In the genomic region with DNA sequence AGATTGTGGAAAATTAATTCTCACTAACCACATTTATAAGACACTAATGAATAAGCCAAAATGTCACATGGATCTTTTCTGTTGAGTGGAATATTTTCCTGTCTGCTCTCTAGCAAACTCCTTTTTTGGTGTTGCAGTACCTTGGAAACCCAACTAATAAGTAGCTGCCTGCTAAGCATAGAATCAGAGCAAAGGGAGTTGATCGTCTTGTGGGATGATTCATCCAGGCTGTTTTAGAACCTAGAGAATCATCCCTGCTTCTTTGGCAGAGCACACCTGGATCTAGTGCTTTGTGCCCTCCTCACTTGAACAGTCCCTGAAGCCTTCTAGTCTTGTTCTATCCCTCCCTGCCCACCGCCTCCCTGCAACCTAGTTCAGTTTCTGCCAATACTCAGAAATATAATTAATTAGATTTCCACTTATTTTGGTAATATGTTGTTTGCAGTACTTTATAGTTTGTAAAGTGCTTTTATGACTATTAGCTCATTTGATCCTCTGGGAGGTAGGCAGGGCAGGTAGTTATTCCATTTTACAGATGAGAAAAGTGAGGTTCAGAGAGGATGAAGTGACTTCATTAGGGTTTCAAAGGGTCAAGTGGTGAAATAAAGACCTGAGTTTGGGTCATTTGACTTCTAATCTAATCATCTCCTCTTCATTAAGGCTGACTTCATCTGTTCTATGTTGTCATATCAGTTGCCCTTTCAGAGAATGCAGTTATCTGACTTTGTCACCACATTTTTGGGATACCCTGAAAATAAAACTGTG, we compare ENCODE assay signal across 10 cellular contexts. TPM values are rescaled to one million over a fixed set of nuclear protein-coding genes. Genes with fewer than 3 reads are reported as not detected.
DNase-seq lines count a peak whose midpoint lies in the region; ATAC-seq and TF ChIP-seq lines count a peak whose summit lies in the region.
"Had no signal": no experiment of that assay in that cellular context is flagged by ENCODE, and none has a peak within 500 bp of the region (broad histone marks: within the 10 kb centered on the region; RNA-seq: fewer than 3 reads in every experiment).

No MANE protein-coding gene starts in this region.

- ATAC-seq in activated B cell treated with CpG ODN at 0.5 μM for 24 hours (ENCODE audit: low read depth) (no peak), HG03354 (IDR thresholded peaks at IDR 0.05; ENCODE audit: poor library complexity, severe bottlenecking, unreplicated experiment) (no peak), left colon (no peak)
- ATAC-seq in stimulated activated memory B cell treated with anti-CD40 and anti-IgM and Interleukin-4, amounts not matched to agents 10 μg/mL and 1 μg/mL and 100 μg/mL, for 72 hours, result no peak

- CTCF ChIA-PET in activated B cell treated with CpG ODN at 0.5 μM for 24 hours (lab: Charles Lee), result no interaction called here

- no peak for DNase-seq in T-helper 1 cell
- no peak for DNase-seq in activated B cell treated with CpG ODN at 0.5 μM for 24 hours
- DNase-seq in glutamatergic neuron, result no peak
- DNase-seq in GM19240 (ENCODE audit: insufficient read length, low spot score), result no peak
- DNase-seq in left colon, result no peak
- DNase-seq: NCI-H1048, thyroid gland had no signal

- H3K27me3 Mint-ChIP-seq in T-helper 1 cell treated with Interleukin-12 subunit alpha and Interleukin-12 subunit beta and Interleukin-4 antibody, amounts not matched to agents 30 μg/mL and 1 μg/mL, for 36 hours (ENCODE audit: low read depth), result no peaks in the 10 kb centered on the region
- H3K27me3 Mint-ChIP-seq in activated B cell treated with CpG ODN at 0.5 μM for 24 hours (no peaks in the 10 kb centered on the region), glutamatergic neuron (ENCODE audit: unreplicated experiment) (peaks cover 3% of the 10 kb centered on the region)
- no peaks in the 10 kb centered on the region for H3K27me3 Mint-ChIP-seq in stimulated activated memory B cell treated with anti-CD40 and anti-IgM and Interleukin-4, amounts not matched to agents 10 μg/mL and 1 μg/mL and 100 μg/mL, for 72 hours

- POLR2A ChIA-PET in activated B cell treated with CpG ODN at 0.5 μM for 24 hours (lab: Charles Lee), result no interaction called here

- H3K27ac Mint-ChIP-seq in T-helper 1 cell treated with Interleukin-12 subunit alpha and Interleukin-12 subunit beta and Interleukin-4 antibody, amounts not matched to agents 30 μg/mL and 1 μg/mL, for 36 hours, result no peak overlapping the region
- no peak overlapping the region for H3K27ac Mint-ChIP-seq in activated B cell treated with CpG ODN at 0.5 μM for 24 hours
- H3K27ac Mint-ChIP-seq in glutamatergic neuron (ENCODE audit: unreplicated experiment), result no peak overlapping the region
- no peak overlapping the region for H3K27ac Mint-ChIP-seq in stimulated activated memory B cell treated with anti-CD40 and anti-IgM and Interleukin-4, amounts not matched to agents 10 μg/mL and 1 μg/mL and 100 μg/mL, for 72 hours

- no peak for TF ChIP-seq CTCF in activated B cell treated with CpG ODN at 0.5 μM for 24 hours (IDR thresholded peaks at IDR 0.05)
- TF ChIP-seq CTCF in glutamatergic neuron (IDR thresholded peaks at IDR 0.05; ENCODE audit: partially characterized antibody, unreplicated experiment), result no peak

- peaks cover 35% of the 10 kb centered on the region for H3K4me1 Mint-ChIP-seq in T-helper 1 cell treated with Interleukin-12 subunit alpha and Interleukin-12 subunit beta and Interleukin-4 antibody, amounts not matched to agents 30 μg/mL and 1 μg/mL, for 36 hours (ENCODE audit: low read depth)
- H3K4me1 Mint-ChIP-seq in activated B cell treated with CpG ODN at 0.5 μM for 24 hours (peaks cover 24% of the 10 kb centered on the region), glutamatergic neuron (ENCODE audit: low read depth, unreplicated experiment) (peaks cover 4% of the 10 kb centered on the region)
- peaks cover 29% of the 10 kb centered on the region for H3K4me1 Mint-ChIP-seq in stimulated activated memory B cell treated with anti-CD40 and anti-IgM and Interleukin-4, amounts not matched to agents 10 μg/mL and 1 μg/mL and 100 μg/mL, for 72 hours

- H3K4me3 Mint-ChIP-seq in T-helper 1 cell treated with Interleukin-12 subunit alpha and Interleukin-12 subunit beta and Interleukin-4 antibody, amounts not matched to agents 30 μg/mL and 1 μg/mL, for 36 hours, result peak overlapping the region; percentile 68
- H3K4me3 Mint-ChIP-seq in activated B cell treated with CpG ODN at 0.5 μM for 24 hours (peak overlapping the region; percentile 88), glutamatergic neuron (ENCODE audit: unreplicated experiment) (peak overlapping the region; percentile 91)
- H3K4me3 Mint-ChIP-seq in stimulated activated memory B cell treated with anti-CD40 and anti-IgM and Interleukin-4, amounts not matched to agents 10 μg/mL and 1 μg/mL and 100 μg/mL, for 72 hours, result peak overlapping the region; percentile 29

- H3K9me3 Mint-ChIP-seq in T-helper 1 cell treated with Interleukin-12 subunit alpha and Interleukin-12 subunit beta and Interleukin-4 antibody, amounts not matched to agents 30 μg/mL and 1 μg/mL, for 36 hours, result no peaks in the 10 kb centered on the region
- no peaks in the 10 kb centered on the region for H3K9me3 Mint-ChIP-seq in activated B cell treated with CpG ODN at 0.5 μM for 24 hours
- H3K9me3 Mint-ChIP-seq in glutamatergic neuron (ENCODE audit: unreplicated experiment), result peaks cover 8% of the 10 kb centered on the region
- no peaks in the 10 kb centered on the region for H3K9me3 Mint-ChIP-seq in stimulated activated memory B cell treated with anti-CD40 and anti-IgM and Interleukin-4, amounts not matched to agents 10 μg/mL and 1 μg/mL and 100 μg/mL, for 72 hours

- intact Hi-C loops in activated B cell treated with CpG ODN at 0.5 μM for 24 hours (cut with micrococcal nuclease), result no loop called here
- intact Hi-C loops in left colon (cut with DNase I, micrococcal nuclease), result no loop called here

- peaks cover 6% of the 10 kb centered on the region for H3K36me3 Mint-ChIP-seq in T-helper 1 cell treated with Interleukin-12 subunit alpha and Interleukin-12 subunit beta and Interleukin-4 antibody, amounts not matched to agents 30 μg/mL and 1 μg/mL, for 36 hours (ENCODE audit: low read depth)
- H3K36me3 Mint-ChIP-seq in activated B cell treated with CpG ODN at 0.5 μM for 24 hours (ENCODE audit: low read depth), result peaks cover 4% of the 10 kb centered on the region
- H3K36me3 Mint-ChIP-seq in glutamatergic neuron (ENCODE audit: unreplicated experiment), result no peaks in the 10 kb centered on the region
- H3K36me3 Mint-ChIP-seq in stimulated activated memory B cell treated with anti-CD40 and anti-IgM and Interleukin-4, amounts not matched to agents 10 μg/mL and 1 μg/mL and 100 μg/mL, for 72 hours, result peaks cover 7% of the 10 kb centered on the region

RNA-seq across cellular contexts. Expression of a gene that starts 2.5 kb away (rescaled TPM):
- total RNA-seq in activated B cell treated with CpG ODN at 0.5 μM for 24 hours, result 12.2 and 14.4 TPM in 2 replicates
- 20.8 TPM for total RNA-seq in glutamatergic neuron (ENCODE audit: unreplicated experiment)
- 10 to 100 TPM; 10.2 to 16.2 TPM for total RNA-seq in left colon

RNA-seq across cellular contexts. Expression of a gene that starts 40.5 kb away (rescaled TPM):
- total RNA-seq in activated B cell treated with CpG ODN at 0.5 μM for 24 hours, result 3.9 and 4.9 TPM in 2 replicates
- total RNA-seq in glutamatergic neuron (ENCODE audit: unreplicated experiment), result 8.2 TPM
- total RNA-seq in left colon, result 1 to 10 TPM; 1.9 to 4.3 TPM

Comparison
In these comparisons a context has a peak if more than half of its experiments do, and no peak if none do; other contexts are left out.
1. H3K4me3 Mint-ChIP-seq: peak in every context shown above with its lines; median percentile 91 in glutamatergic neuron; 88 in activated B cell treated with CpG ODN at 0.5 μM for 24 hours; 68 in T-helper 1 cell treated with Interleukin-12 subunit alpha and Interleukin-12 subunit beta and Interleukin-4 antibody, amounts not matched to agents 30 μg/mL and 1 μg/mL, for 36 hours; 29 in stimulated activated memory B cell treated with anti-CD40 and anti-IgM and Interleukin-4, amounts not matched to agents 10 μg/mL and 1 μg/mL and 100 μg/mL, for 72 hours.